In genomic region chr18:13578400-13578799, GRCh38 we compare ENCODE assay signal across 16 cellular contexts.
DNase-seq lines count a peak whose midpoint lies in the region; ATAC-seq and TF ChIP-seq lines count a peak whose summit lies in the region.
"Had no signal": no experiment of that assay in that cellular context is flagged by ENCODE, and none has a peak within 500 bp of the region (broad histone marks: within the 10 kb centered on the region; RNA-seq: fewer than 3 reads in every experiment).

No MANE protein-coding gene starts in this region.

- no peaks in the 10 kb centered on the region for H3K27me3 ChIP-seq in BLaER1 treated with 17β-estradiol and CSF1 and Interleukin-3, amounts not matched to agents 10 nM and 100 nM
- H3K27me3 ChIP-seq in DOHH2 (ENCODE audit: control insufficient read depth, low read length), result no peaks in the 10 kb centered on the region
- H3K27me3 ChIP-seq: spleen had no signal

- H4K20me1 ChIP-seq in BLaER1 treated with 17β-estradiol and CSF1 and Interleukin-3, amounts not matched to agents 10 nM and 100 nM, result peaks cover 0 to 48% (median 12%) of the 10 kb centered on the region in 11 experiments; a peak in 12 of 22 replicates
- H4K20me1 ChIP-seq in DOHH2 (ENCODE audit: control insufficient read depth, insufficient read depth, low read depth, low read length), result no peaks in the 10 kb centered on the region

- CTCF ChIA-PET in activated CD4-positive, alpha-beta memory T cell treated with anti-CD3 and anti-CD28 coated beads, Interleukin-2, amount 10 ng/mL, durations not matched to agents 7 days and 5 days (lab: Charles Lee), result interaction anchor here (0.6 to 3.0 kb wide), 3 partner anchors 12 to 177 kb away, joined by 3 to 21 read pairs (median 5); no protein-coding TSS in a partner anchor

- no peak for TF ChIP-seq CTCF in DOHH2 (IDR thresholded peaks at IDR 0.05; ENCODE audit: low read depth, low read length, poor library complexity, severe bottlenecking)
- TF ChIP-seq CTCF in GM10266 (IDR thresholded peaks at IDR 0.05; ENCODE audit: control insufficient read depth, insufficient read depth, low read depth, missing control alignments), result no peak

- peaks cover 4% of the 10 kb centered on the region for H3K9me3 Mint-ChIP-seq in activated CD4-positive, alpha-beta memory T cell treated with anti-CD3 and anti-CD28 coated beads, Interleukin-2, amount 10 ng/mL, durations not matched to agents 7 days and 5 days
- H3K9me3 Mint-ChIP-seq in memory B cell, result no peaks in the 10 kb centered on the region

- peaks cover 12% of the 10 kb centered on the region for H3K36me3 Mint-ChIP-seq in activated CD4-positive, alpha-beta memory T cell treated with anti-CD3 and anti-CD28 coated beads, Interleukin-2, amount 10 ng/mL, durations not matched to agents 7 days and 5 days (ENCODE audit: low read depth)
- no peaks in the 10 kb centered on the region for H3K36me3 Mint-ChIP-seq in memory B cell

- H3K79me2 ChIP-seq in DOHH2 (ENCODE audit: control insufficient read depth, low read length), result no peaks in the 10 kb centered on the region

- H3K27me3 Mint-ChIP-seq in activated CD4-positive, alpha-beta memory T cell treated with anti-CD3 and anti-CD28 coated beads, Interleukin-2, amount 10 ng/mL, durations not matched to agents 7 days and 5 days, result no peaks in the 10 kb centered on the region
- no peaks in the 10 kb centered on the region for H3K27me3 Mint-ChIP-seq in memory B cell
- H3K27me3 Mint-ChIP-seq: progenitor cell of endocrine pancreas had no signal

- H3K9ac ChIP-seq in BLaER1 treated with 17β-estradiol and CSF1 and Interleukin-3, amounts not matched to agents 10 nM and 100 nM, result peak overlapping the region in 2 of 11 experiments; percentile 64 to 69; a peak in 2 of 22 replicates

- peak; percentile 60 for ATAC-seq in memory B cell (ENCODE audit: low read depth)
- no peak for ATAC-seq in GM21619 (IDR thresholded peaks at IDR 0.05; ENCODE audit: unreplicated experiment)
- ATAC-seq: left ventricle myocardium superior had no signal

- H3K9me3 ChIP-seq in BLaER1 treated with 17β-estradiol and CSF1 and Interleukin-3, amounts not matched to agents 10 nM and 100 nM (replicated peaks in 1 of 11), result peaks cover 0 to 14% (median 0%) of the 10 kb centered on the region in 11 experiments; a peak in 5 of 22 replicates
- H3K9me3 ChIP-seq in DOHH2 (ENCODE audit: control insufficient read depth, insufficient read depth, low read length), result no peaks in the 10 kb centered on the region
- H3K9me3 ChIP-seq: spleen had no signal

- peak overlapping the region; percentile 76 for H3K27ac Mint-ChIP-seq in activated CD4-positive, alpha-beta memory T cell treated with anti-CD3 and anti-CD28 coated beads, Interleukin-2, amount 10 ng/mL, durations not matched to agents 7 days and 5 days
- H3K27ac Mint-ChIP-seq in memory B cell, result peak overlapping the region; percentile 95
- H3K27ac Mint-ChIP-seq: progenitor cell of endocrine pancreas had no signal

- no peaks in the 10 kb centered on the region for H3K9me2 ChIP-seq in DOHH2 (replicated peaks; ENCODE audit: control insufficient read depth, low read length)

- H3K36me3 ChIP-seq in BLaER1 treated with 17β-estradiol and CSF1 and Interleukin-3, amounts not matched to agents 10 nM and 100 nM, result peaks cover 0 to 20% (median 7%) of the 10 kb centered on the region in 11 experiments; a peak in 10 of 22 replicates
- H3K36me3 ChIP-seq in DOHH2 (ENCODE audit: control insufficient read depth, low read length), result no peaks in the 10 kb centered on the region

- H3K4me2 ChIP-seq in BLaER1 treated with 17β-estradiol and CSF1 and Interleukin-3, amounts not matched to agents 10 nM and 100 nM, result peak overlapping the region; percentile 71 to 92 (median 74); a peak in 20 of 22 replicates
- H3K4me2 ChIP-seq in DOHH2 (ENCODE audit: low read length), result peak overlapping the region; percentile 65

- peaks cover 10% of the 10 kb centered on the region; the same call in 1 of the 2 replicates for H3F3A ChIP-seq in DOHH2 (ENCODE audit: control insufficient read depth, insufficient read depth)

- H3K4me3 Mint-ChIP-seq in activated CD4-positive, alpha-beta memory T cell treated with anti-CD3 and anti-CD28 coated beads, Interleukin-2, amount 10 ng/mL, durations not matched to agents 7 days and 5 days, result no peak overlapping the region
- H3K4me3 Mint-ChIP-seq in memory B cell, result peak overlapping the region; percentile 84

- no peak overlapping the region for H3K4me3 ChIP-seq in BLaER1 treated with 17β-estradiol and CSF1 and Interleukin-3, amounts not matched to agents 10 nM and 100 nM
- no peak overlapping the region; the same call in 1 of the 2 replicates for H3K4me3 ChIP-seq in DOHH2 (ENCODE audit: low read length)

- H3K4me1 ChIP-seq in BLaER1 treated with 17β-estradiol and CSF1 and Interleukin-3, amounts not matched to agents 10 nM and 100 nM, result peaks cover 56 to 87% (median 70%) of the 10 kb centered on the region in 10 experiments
- H3K4me1 ChIP-seq in DOHH2 (ENCODE audit: control insufficient read depth, low read length), result peaks cover 64% of the 10 kb centered on the region

- POLR2A ChIA-PET in activated CD4-positive, alpha-beta memory T cell treated with anti-CD3 and anti-CD28 coated beads, Interleukin-2, amount 10 ng/mL, durations not matched to agents 7 days and 5 days (lab: Charles Lee), result interaction anchor here (1.6 to 7.8 kb wide), 5 partner anchors 9 to 148 kb away, joined by 4 to 76 read pairs (median 23); partner anchors contain the start of genes FAM210A and RNMT

- peaks cover 58% of the 10 kb centered on the region for H3K4me1 Mint-ChIP-seq in activated CD4-positive, alpha-beta memory T cell treated with anti-CD3 and anti-CD28 coated beads, Interleukin-2, amount 10 ng/mL, durations not matched to agents 7 days and 5 days
- H3K4me1 Mint-ChIP-seq in memory B cell, result peaks cover 20% of the 10 kb centered on the region

- peak overlapping the region in 3 of 11 experiments; percentile 68 to 76 (median 70); a peak in 4 of 22 replicates for H3K27ac ChIP-seq in BLaER1 treated with 17β-estradiol and CSF1 and Interleukin-3, amounts not matched to agents 10 nM and 100 nM
- no peak overlapping the region for H3K27ac ChIP-seq in DOHH2 (ENCODE audit: low read depth, low read length)

- no peak for DNase-seq in activated CD4-positive, alpha-beta memory T cell treated with anti-CD3 and anti-CD28 coated beads, Interleukin-2, amount 10 ng/mL, durations not matched to agents 7 days and 5 days
- DNase-seq in memory B cell (ENCODE audit: low spot score in 2 of 2) (no peak), GM10266 (ENCODE audit: extremely low spot score) (no peak), NCI-H524 treated with DMSO at 0.1 percent for 48 hours (lab: John Stamatoyannopoulos, UW) (no peak)
- DNase-seq: AML-193, DMS53, KG1, left ventricle myocardium superior, NCI-H1105, NCI-H2227 treated with DMSO at 0.1 percent for 48 hours, SIG-M5, spleen had no signal
